8 cellular contexts compared by ENCODE assay signal in genomic region chr19:1690570-1691307, GRCh38. TPM values are rescaled to one million over a fixed set of nuclear protein-coding genes. Genes with fewer than 3 reads are reported as not detected.
DNase-seq lines count a peak whose midpoint lies in the region; ATAC-seq, FAIRE-seq and TF ChIP-seq lines count a peak whose summit lies in the region.

No MANE protein-coding gene starts in this region.

- peak overlapping the region in 1 of 8 donors; percentile 19 for H3K27ac Mint-ChIP-seq in CD8-positive, alpha-beta memory T cell
- H3K27ac Mint-ChIP-seq in activated CD8-positive, alpha-beta memory T cell treated with anti-CD3 and anti-CD28 coated beads, Interleukin-2, amount 10 ng/mL, durations not matched to agents 7 days and 5 days: no peak overlapping the region

- no peaks in the 10 kb centered on the region for H3K36me3 ChIP-seq in CD8-positive, alpha-beta memory T cell (ENCODE audit: insufficient read depth, low read length)
- H3K36me3 ChIP-seq in Karpas-422 (ENCODE audit: insufficient read depth, low read length): no peaks in the 10 kb centered on the region
- H3K36me3 ChIP-seq in upper lobe of right lung: no peaks in the 10 kb centered on the region
- no peaks in the 10 kb centered on the region for H3K36me3 ChIP-seq in kidney (ENCODE audit: control insufficient read depth in 1 of 2, insufficient read depth in 2 of 2, low read length in 2 of 2)

- no peaks in the 10 kb centered on the region for H3K4me1 Mint-ChIP-seq in CD8-positive, alpha-beta memory T cell
- peaks cover 3% of the 10 kb centered on the region for H3K4me1 Mint-ChIP-seq in activated CD8-positive, alpha-beta memory T cell treated with anti-CD3 and anti-CD28 coated beads, Interleukin-2, amount 10 ng/mL, durations not matched to agents 7 days and 5 days

- H3K4me1 ChIP-seq in CD8-positive, alpha-beta memory T cell (ENCODE audit: insufficient read depth, low read length): no peaks in the 10 kb centered on the region
- no peaks in the 10 kb centered on the region for H3K4me1 ChIP-seq in Karpas-422 (ENCODE audit: low read length)
- H3K4me1 ChIP-seq in upper lobe of right lung: no peaks in the 10 kb centered on the region
- no peaks in the 10 kb centered on the region for H3K4me1 ChIP-seq in kidney (ENCODE audit: control insufficient read depth in 1 of 2, insufficient read depth in 1 of 2, low read depth in 1 of 2, low read length in 2 of 2)

- POLR2A ChIA-PET in CD8-positive, alpha-beta memory T cell (lab: Charles Lee): no interaction called here

- no peaks in the 10 kb centered on the region for H3K9me2 ChIP-seq in Karpas-422 (replicated peaks; ENCODE audit: insufficient read depth, low read length)

- no peak overlapping the region for H3K4me2 ChIP-seq in Karpas-422 (ENCODE audit: low read depth, low read length, poor library complexity, severe bottlenecking)

- no peaks in the 10 kb centered on the region for H3K36me3 Mint-ChIP-seq in CD8-positive, alpha-beta memory T cell
- H3K36me3 Mint-ChIP-seq in activated CD8-positive, alpha-beta memory T cell treated with anti-CD3 and anti-CD28 coated beads, Interleukin-2, amount 10 ng/mL, durations not matched to agents 7 days and 5 days: no peaks in the 10 kb centered on the region

- H3K79me2 ChIP-seq in Karpas-422 (ENCODE audit: low read length): no peaks in the 10 kb centered on the region

- no peak overlapping the region for H3K4me3 ChIP-seq in CD8-positive, alpha-beta memory T cell (ENCODE audit: low read length)
- H3K4me3 ChIP-seq in Karpas-422 (ENCODE audit: low read length): no peak overlapping the region
- no peak overlapping the region for H3K4me3 ChIP-seq in upper lobe of right lung
- H3K4me3 ChIP-seq in kidney (ENCODE audit: low read length in 2 of 2): no peak overlapping the region

- ATAC-seq in activated CD8-positive, alpha-beta memory T cell treated with anti-CD3 and anti-CD28 coated beads, Interleukin-2, amount 10 ng/mL, durations not matched to agents 7 days and 5 days: peak; percentile 64
- ATAC-seq in upper lobe of right lung: peak; percentile 80

- TF ChIP-seq CTCF in upper lobe of right lung (IDR thresholded peaks at IDR 0.05): no peak
- TF ChIP-seq CTCF in kidney (IDR thresholded peaks at IDR 0.05; ENCODE audit: borderline replicate concordance, extremely low read depth, insufficient read depth): no peak

- no peak overlapping the region for H3K27ac ChIP-seq in CD8-positive, alpha-beta memory T cell (ENCODE audit: low read depth, low read length)
- H3K27ac ChIP-seq in Karpas-422 (ENCODE audit: low read length) (no peak overlapping the region), upper lobe of right lung (no peak overlapping the region), kidney (ENCODE audit: low read depth in 2 of 2, low read length in 2 of 2) (no peak overlapping the region)

- no peak for FAIRE-seq in kidney (lab: Jason Lieb, UNC)

- H2AFZ ChIP-seq in Karpas-422 (ENCODE audit: low read length): no peak overlapping the region

- H4K20me1 ChIP-seq in Karpas-422 (ENCODE audit: insufficient read depth, low read depth, low read length): no peaks in the 10 kb centered on the region

- no peak overlapping the region for H3K4me3 Mint-ChIP-seq in CD8-positive, alpha-beta memory T cell
- H3K4me3 Mint-ChIP-seq in activated CD8-positive, alpha-beta memory T cell treated with anti-CD3 and anti-CD28 coated beads, Interleukin-2, amount 10 ng/mL, durations not matched to agents 7 days and 5 days: no peak overlapping the region

- intact Hi-C loops in upper lobe of right lung (cut with DNase I): no loop called here
- intact Hi-C loops in kidney (cut with DNase I): no loop called here

- CTCF ChIA-PET in CD8-positive, alpha-beta memory T cell (lab: Charles Lee): no interaction called here
- CTCF ChIA-PET in activated CD8-positive, alpha-beta memory T cell treated with anti-CD3 and anti-CD28 coated beads, Interleukin-2, amount 10 ng/mL, durations not matched to agents 7 days and 5 days (lab: Charles Lee): no interaction called here

- H3K9ac ChIP-seq in Karpas-422 (ENCODE audit: low read length) (no peak overlapping the region), kidney (ENCODE audit: low read length in 2 of 2) (no peak overlapping the region)

- DNase-seq in CD8-positive, alpha-beta memory T cell: peak in 4 of 5 donors; percentile 24 to 62 (median 44)
- DNase-seq in Karpas-422: peak; percentile 91
- peak; percentile 71 for DNase-seq in activated CD8-positive, alpha-beta memory T cell treated with anti-CD3 and anti-CD28 coated beads, Interleukin-2, amount 10 ng/mL, durations not matched to agents 7 days and 5 days
- peak; percentile 95 for DNase-seq in iPS-NIHi11 (ENCODE audit: low spot score)
- DNase-seq in upper lobe of right lung: peak; percentile 81
- DNase-seq in mucosa of gallbladder (ENCODE audit: low spot score): no peak
- DNase-seq in HK-2 (ENCODE audit: unreplicated experiment): no peak
- no peak for DNase-seq in kidney

- H3K9me3 Mint-ChIP-seq in CD8-positive, alpha-beta memory T cell: peaks cover 8 to 12% (median 10%) of the 10 kb centered on the region in 5 donors
- H3K9me3 Mint-ChIP-seq in activated CD8-positive, alpha-beta memory T cell treated with anti-CD3 and anti-CD28 coated beads, Interleukin-2, amount 10 ng/mL, durations not matched to agents 7 days and 5 days (ENCODE audit: low read depth): peaks cover 6% of the 10 kb centered on the region

- no peaks in the 10 kb centered on the region for H3K9me3 ChIP-seq in CD8-positive, alpha-beta memory T cell (ENCODE audit: low read length)
- no peaks in the 10 kb centered on the region for H3K9me3 ChIP-seq in Karpas-422 (ENCODE audit: low read length)
- H3K9me3 ChIP-seq in upper lobe of right lung: no peaks in the 10 kb centered on the region
- H3K9me3 ChIP-seq in kidney (ENCODE audit: control insufficient read depth in 1 of 2, low read length in 2 of 2): no peaks in the 10 kb centered on the region

- H3K27me3 Mint-ChIP-seq in CD8-positive, alpha-beta memory T cell: peaks cover 30 to 32% of the 10 kb centered on the region in 2 donors
- peaks cover 8% of the 10 kb centered on the region for H3K27me3 Mint-ChIP-seq in activated CD8-positive, alpha-beta memory T cell treated with anti-CD3 and anti-CD28 coated beads, Interleukin-2, amount 10 ng/mL, durations not matched to agents 7 days and 5 days

- H3K27me3 ChIP-seq in CD8-positive, alpha-beta memory T cell (ENCODE audit: insufficient read depth, low read length, poor library complexity, severe bottlenecking): peaks cover 17% of the 10 kb centered on the region
- H3K27me3 ChIP-seq in Karpas-422 (ENCODE audit: low read length) (no peaks in the 10 kb centered on the region; the same call in 1 of the 2 replicates), upper lobe of right lung (peaks cover 42% of the 10 kb centered on the region)

RNA-seq across cellular contexts. Expression of gene TCF3, which starts 38.3 kb away (rescaled TPM):
- 10 to 100 TPM; 96.0 to 97.0 TPM for total RNA-seq in CD8-positive, alpha-beta memory T cell
- polyA plus RNA-seq in CD8-positive, alpha-beta memory T cell: 13.3 TPM
- total RNA-seq in Karpas-422 (2014; rRNA removed; shearing (Covaris generic); ENCODE audit: low replicate concordance): 91.5 and 284 TPM in 2 replicates
- 100 to 1,000 TPM; 116 to 124 TPM for total RNA-seq in activated CD8-positive, alpha-beta memory T cell treated with anti-CD3 and anti-CD28 coated beads, Interleukin-2, amount 10 ng/mL, durations not matched to agents 7 days and 5 days
- total RNA-seq in upper lobe of right lung (43.2 TPM), mucosa of gallbladder (83.0 TPM), kidney (50.2 TPM)
- polyA plus RNA-seq in kidney (ENCODE audit: insufficient read depth, low read depth, low replicate concordance): 20.3 TPM

Comparison
In these comparisons a context has a peak if more than half of its experiments do, and no peak if none do; other contexts are left out.
1. DNase-seq: peak in CD8-positive, alpha-beta memory T cell (4 of 5), Karpas-422 (single experiment), activated CD8-positive, alpha-beta memory T cell treated with anti-CD3 and anti-CD28 coated beads, Interleukin-2, amount 10 ng/mL, durations not matched to agents 7 days and 5 days (single experiment), iPS-NIHi11 (single experiment) and upper lobe of right lung (single experiment); none in mucosa of gallbladder (single experiment), HK-2 (single experiment) and kidney (single experiment).